ENCODE assay signal across 8 cellular contexts in genomic region chr17:18217412-18218015, GRCh38. TPM values are rescaled to one million over a fixed set of nuclear protein-coding genes. Genes with fewer than 3 reads are reported as not detected.
DNase-seq lines count a peak whose midpoint lies in the region; ATAC-seq and TF ChIP-seq lines count a peak whose summit lies in the region.

No MANE protein-coding gene starts in this region.

- no peak overlapping the region for H3K27ac Mint-ChIP-seq in activated CD4-positive, alpha-beta T cell treated with anti-CD3 and anti-CD28 coated beads, Interleukin-2, amount 10 ng/mL, durations not matched to agents 7 days and 5 days

- 7% methylated on average over 4 of the region's 6 CpGs for WGBS in right lobe of liver (ENCODE audit: insufficient coverage, low coverage, low lambda C conversion rate, missing lambda C conversion rate)

- H3K4me3 ChIP-seq in right lobe of liver = no peak overlapping the region

- ATAC-seq in right lobe of liver = peak; percentile 90 to 94 (median 93)
- ATAC-seq in GM18873 (IDR thresholded peaks at IDR 0.05; ENCODE audit: low FRiP score, unreplicated experiment) = no peak

- H3K36me3 ChIP-seq in right lobe of liver = no peaks in the 10 kb centered on the region

- no peaks in the 10 kb centered on the region for H3K4me1 ChIP-seq in right lobe of liver

- peak; percentile 79 to 93 (median 86) for TF ChIP-seq CTCF in right lobe of liver (IDR thresholded peaks at IDR 0.05)

- POLR2A ChIA-PET in activated CD4-positive, alpha-beta T cell treated with anti-CD3 and anti-CD28 coated beads, Interleukin-2, amount 10 ng/mL, durations not matched to agents 7 days and 5 days (lab: Charles Lee) = no interaction called here

- CTCF ChIA-PET in activated CD4-positive, alpha-beta T cell treated with anti-CD3 and anti-CD28 coated beads, Interleukin-2, amount 10 ng/mL, durations not matched to agents 7 days and 5 days (lab: Charles Lee) = interaction anchor here (0.6 to 1.5 kb wide), 10 partner anchors 9 to 1229 kb away, joined by 3 to 10 read pairs (median 4); no protein-coding TSS in a partner anchor

- H3K27me3 Mint-ChIP-seq in activated CD4-positive, alpha-beta T cell treated with anti-CD3 and anti-CD28 coated beads, Interleukin-2, amount 10 ng/mL, durations not matched to agents 7 days and 5 days = no peaks in the 10 kb centered on the region

- H3K4me1 Mint-ChIP-seq in activated CD4-positive, alpha-beta T cell treated with anti-CD3 and anti-CD28 coated beads, Interleukin-2, amount 10 ng/mL, durations not matched to agents 7 days and 5 days = no peaks in the 10 kb centered on the region

- H3K9me3 Mint-ChIP-seq in activated CD4-positive, alpha-beta T cell treated with anti-CD3 and anti-CD28 coated beads, Interleukin-2, amount 10 ng/mL, durations not matched to agents 7 days and 5 days = no peaks in the 10 kb centered on the region

- H3K27ac ChIP-seq in right lobe of liver = no peak overlapping the region

- TF ChIP-seq POLR2A in right lobe of liver (IDR thresholded peaks at IDR 0.05) = no peak

- H3K9me3 ChIP-seq in right lobe of liver = no peaks in the 10 kb centered on the region

- H3K36me3 Mint-ChIP-seq in activated CD4-positive, alpha-beta T cell treated with anti-CD3 and anti-CD28 coated beads, Interleukin-2, amount 10 ng/mL, durations not matched to agents 7 days and 5 days (ENCODE audit: low read depth) = no peaks in the 10 kb centered on the region

- H3K4me3 Mint-ChIP-seq in activated CD4-positive, alpha-beta T cell treated with anti-CD3 and anti-CD28 coated beads, Interleukin-2, amount 10 ng/mL, durations not matched to agents 7 days and 5 days = no peak overlapping the region

- no peaks in the 10 kb centered on the region for H3K27me3 ChIP-seq in right lobe of liver

- DNase-seq in SIG-M5 treated with dmso at 0.1 percent for 504 hours (lab: John Stamatoyannopoulos, UW; ENCODE audit: unreplicated experiment) (peak; percentile 21), SIG-M5 (lab: John Stamatoyannopoulos, UW) (no peak), NCI-H2171 (lab: John Stamatoyannopoulos, UW) (peak; percentile 7), dedifferentiated amniotic fluid mesenchymal stem cell (ENCODE audit: extremely low spot score) (peak; percentile 40), right lobe of liver (peak; percentile 65 to 73 (median 71))
- DNase-seq in activated CD4-positive, alpha-beta T cell treated with anti-CD3 and anti-CD28 coated beads, Interleukin-2, amount 10 ng/mL, durations not matched to agents 7 days and 5 days = peak; percentile 79
- DNase-seq in stimulated activated CD8-positive, alpha-beta memory T cell treated with anti-CD3 and anti-CD28 coated beads, Interleukin-12 subunit alpha, Interleukin-12 subunit beta, amount 100 ng/mL, for 1 hour (ENCODE audit: low read depth) = peak; percentile 54

- intact Hi-C loops in right lobe of liver (cut with DNase I) = no loop called here

RNA-seq across cellular contexts. Expression of gene LLGL1, which starts 7.9 kb away (rescaled TPM):
- total RNA-seq in activated CD4-positive, alpha-beta T cell treated with anti-CD3 and anti-CD28 coated beads, Interleukin-2, amount 10 ng/mL, durations not matched to agents 7 days and 5 days = 10 to 100 TPM; 24.7 to 24.9 TPM
- 1 to 10 TPM; 2.0 to 8.6 (median 2.8) TPM for total RNA-seq in right lobe of liver

RNA-seq across cellular contexts. Expression of gene ALKBH5, which starts 33.9 kb away (rescaled TPM):
- total RNA-seq in activated CD4-positive, alpha-beta T cell treated with anti-CD3 and anti-CD28 coated beads, Interleukin-2, amount 10 ng/mL, durations not matched to agents 7 days and 5 days = 100 to 1,000 TPM in 1 of 2 experiments, 10 to 100 TPM in 1; 98.2 to 102 TPM
- total RNA-seq in right lobe of liver = 10 to 100 TPM; 57.5 to 71.8 (median 66.1) TPM

RNA-seq across cellular contexts. Expression of gene FLII, which starts 41.0 kb away (rescaled TPM):
- total RNA-seq in activated CD4-positive, alpha-beta T cell treated with anti-CD3 and anti-CD28 coated beads, Interleukin-2, amount 10 ng/mL, durations not matched to agents 7 days and 5 days = 100 to 1,000 TPM; 323 to 328 TPM
- 100 to 1,000 TPM in 4 of 6 experiments, 10 to 100 TPM in 2; 89.0 to 171 (median 116) TPM for total RNA-seq in right lobe of liver

RNA-seq across cellular contexts. Expression of gene MIEF2, which starts 42.9 kb away (rescaled TPM):
- total RNA-seq in activated CD4-positive, alpha-beta T cell treated with anti-CD3 and anti-CD28 coated beads, Interleukin-2, amount 10 ng/mL, durations not matched to agents 7 days and 5 days = 1 to 10 TPM; 6.8 to 8.5 TPM
- 10 to 100 TPM in 1 of 6 experiments, 1 to 10 TPM in 5; 5.9 to 10.6 (median 7.1) TPM for total RNA-seq in right lobe of liver
